ENCODE assay signal across 8 cellular contexts in genomic region chr1:84506729-84507453, GRCh38. TPM values are rescaled to one million over a fixed set of nuclear protein-coding genes. Genes with fewer than 3 reads are reported as not detected.
DNase-seq lines count a peak whose midpoint lies in the region; ATAC-seq and TF ChIP-seq lines count a peak whose summit lies in the region.

No MANE protein-coding gene starts in this region.

- no peak for TF ChIP-seq CTCF in HFFc6 (IDR thresholded peaks at IDR 0.05)
- no peak for TF ChIP-seq CTCF in astrocyte of the cerebellum (IDR thresholded peaks at IDR 0.05; ENCODE audit: low read depth, low read length, missing control alignments)
- TF ChIP-seq CTCF in lower lobe of right lung (IDR thresholded peaks at IDR 0.05): no peak
- TF ChIP-seq CTCF in vagina (IDR thresholded peaks at IDR 0.05): no peak

- TF ChIP-seq POLR2A in vagina (IDR thresholded peaks at IDR 0.05): no peak

- H3K4me3 ChIP-seq in ACC112 (ENCODE audit: low read depth, low read length) (peak overlapping the region; percentile 98), astrocyte of the cerebellum (ENCODE audit: low read depth, low read length) (peak overlapping the region; percentile 92), lower lobe of right lung (peak overlapping the region; percentile 91), vagina (peak overlapping the region; percentile 62 to 90)

- no peaks in the 10 kb centered on the region; the same call in 1 of the 2 replicates for H3K27me3 Mint-ChIP-seq in HFFc6 (ENCODE audit: insufficient read depth)

- H3K27ac ChIP-seq in ACC112 (ENCODE audit: low read depth, low read length) (peak overlapping the region; percentile 87), lower lobe of right lung (peak overlapping the region; percentile 98), vagina (peak overlapping the region; percentile 95)

- DNase-seq in HFFc6 (no peak), astrocyte of the cerebellum (ENCODE audit: low read depth) (no peak), lower lobe of right lung (no peak), vagina (ENCODE audit: extremely low spot score in 2 of 2) (no peak), activated gamma-delta T cell treated with Interleukin-2 at 50 U/mL for 16 hours (no peak), hypothalamus (lab: John Stamatoyannopoulos, UW) (no peak)

- peaks cover 11% of the 10 kb centered on the region for H3K9me3 Mint-ChIP-seq in HFFc6

- H2AFZ ChIP-seq in ACC112 (ENCODE audit: low read length, unreplicated experiment): peak overlapping the region; percentile 19

- H3K4me1 ChIP-seq in ACC112 (ENCODE audit: control insufficient read depth, insufficient read depth, low read length, unreplicated experiment): peaks cover 22% of the 10 kb centered on the region
- H3K4me1 ChIP-seq in lower lobe of right lung: peaks cover 39% of the 10 kb centered on the region
- H3K4me1 ChIP-seq in vagina: peaks cover 37% of the 10 kb centered on the region

- H3K27me3 ChIP-seq in ACC112 (ENCODE audit: insufficient read depth, low read length): no peaks in the 10 kb centered on the region
- no peaks in the 10 kb centered on the region for H3K27me3 ChIP-seq in lower lobe of right lung (ENCODE audit: low read depth)
- H3K27me3 ChIP-seq in vagina: no peaks in the 10 kb centered on the region

- H3K4me1 Mint-ChIP-seq in HFFc6 (ENCODE audit: low read depth): peaks cover 50% of the 10 kb centered on the region

- peaks cover 9% of the 10 kb centered on the region; the same call in 1 of the 2 replicates for H3K36me3 ChIP-seq in ACC112 (ENCODE audit: insufficient read depth, low read length)
- no peaks in the 10 kb centered on the region for H3K36me3 ChIP-seq in lower lobe of right lung
- H3K36me3 ChIP-seq in vagina: no peaks in the 10 kb centered on the region

- in situ Hi-C loops in astrocyte of the cerebellum (cut with HindIII; ENCODE audit: low sequenced_read_pairs): no loop called here

- peaks cover 51% of the 10 kb centered on the region for H3K79me2 ChIP-seq in ACC112 (ENCODE audit: control insufficient read depth, insufficient read depth, low read length, unreplicated experiment)

- ATAC-seq in lower lobe of right lung (no peak), GM18873 (IDR thresholded peaks at IDR 0.05; ENCODE audit: low FRiP score, unreplicated experiment) (no peak)

- intact Hi-C loops in lower lobe of right lung (cut with DNase I) (no loop called here), vagina (cut with DNase I) (loop anchor here (10.0 kb wide), 1 partner anchor 748 kb away; the partner anchor contains the start of gene C1orf52)

- peaks cover 27% of the 10 kb centered on the region for H3K36me3 Mint-ChIP-seq in HFFc6 (ENCODE audit: low read depth)

- H3K9me3 ChIP-seq in lower lobe of right lung (peaks cover 8% of the 10 kb centered on the region), vagina (no peaks in the 10 kb centered on the region)

- peak overlapping the region; percentile 99 for H3K27ac Mint-ChIP-seq in HFFc6

- peak overlapping the region; percentile 97 for H3K4me3 Mint-ChIP-seq in HFFc6

RNA-seq across cellular contexts. Expression of gene GNG5, which starts 0.5 kb away (rescaled TPM):
- total RNA-seq in HFFc6 (2021; fragmentation: NEBNext Ultra II Directional; extraction: Animal tissue kit (Norgen Biotek cat#: 25700)): 100 to 1,000 TPM; 121 to 201 (median 145) TPM
- 119 TPM for total RNA-seq in lower lobe of right lung
- total RNA-seq in vagina: 95.3 TPM

RNA-seq across cellular contexts. Expression of gene SPATA1, which starts 0.7 kb away (rescaled TPM):
- 1 to 10 TPM in 3 of 6 experiments, under 1 TPM in 3; 0.33 to 1.3 (median 0.85) TPM for total RNA-seq in HFFc6 (2021; fragmentation: NEBNext Ultra II Directional; extraction: Animal tissue kit (Norgen Biotek cat#: 25700))
- 2.5 TPM for total RNA-seq in lower lobe of right lung
- 0.25 TPM for total RNA-seq in vagina

RNA-seq across cellular contexts. Expression of gene RPF1, which starts 27.8 kb away (rescaled TPM):
- 10 to 100 TPM; 29.4 to 43.0 (median 36.2) TPM for total RNA-seq in HFFc6 (2021; fragmentation: NEBNext Ultra II Directional; extraction: Animal tissue kit (Norgen Biotek cat#: 25700))
- total RNA-seq in lower lobe of right lung: 31.1 TPM
- total RNA-seq in vagina: 23.8 TPM
